In the genomic region with DNA sequence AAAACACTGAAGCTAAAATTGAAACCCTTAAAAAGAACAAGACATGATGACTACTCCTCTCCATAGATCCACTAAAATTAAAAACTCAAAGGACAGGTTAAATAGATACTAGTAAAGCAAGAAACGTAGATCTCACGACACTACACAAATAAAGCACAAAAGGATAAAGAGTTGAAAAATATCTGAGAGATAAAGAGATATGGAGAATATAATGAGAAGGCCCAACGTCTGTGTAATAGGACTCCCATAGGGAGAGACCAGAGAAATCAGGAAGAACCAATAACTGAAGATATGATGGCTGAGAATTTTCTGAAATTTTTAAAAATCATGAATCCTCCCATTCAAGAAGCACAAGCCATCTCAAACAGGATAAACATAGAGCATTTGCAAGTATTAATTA, we compare ENCODE assay signal across 24 cellular contexts. TPM values are rescaled to one million over a fixed set of nuclear protein-coding genes. Genes with fewer than 3 reads are reported as not detected.
DNase-seq lines count a peak whose midpoint lies in the region; ATAC-seq, FAIRE-seq and TF ChIP-seq lines count a peak whose summit lies in the region.
"Had no signal": no experiment of that assay in that cellular context is flagged by ENCODE, and none has a peak within 500 bp of the region (broad histone marks: within the 10 kb centered on the region; RNA-seq: fewer than 3 reads in every experiment).

No MANE protein-coding gene starts in this region.

- no peak overlapping the region for H3K9ac ChIP-seq in astrocyte (ENCODE audit: low read length)
- no peak overlapping the region; the same call in 1 of the 2 replicates for H3K9ac ChIP-seq in iPS-20b (ENCODE audit: low read depth, low read length)
- H3K9ac ChIP-seq: BLaER1 had no signal

- H2AFZ ChIP-seq in astrocyte (ENCODE audit: low read depth, low read length): no peak overlapping the region

- H3K4me1 Mint-ChIP-seq in astrocyte (ENCODE audit: low read depth, unreplicated experiment): no peaks in the 10 kb centered on the region
- peaks cover 34% of the 10 kb centered on the region for H3K4me1 Mint-ChIP-seq in osteocyte (ENCODE audit: unreplicated experiment)
- H3K4me1 Mint-ChIP-seq: CD14-positive monocyte; CD4-positive, alpha-beta memory T cell; CD4-positive, CD25-positive, alpha-beta regulatory T cell; CD8-positive, alpha-beta memory T cell had no signal

- H3K79me2 ChIP-seq in astrocyte (ENCODE audit: insufficient read depth, low read length): peaks cover 19% of the 10 kb centered on the region

- H3K27me3 Mint-ChIP-seq in astrocyte (ENCODE audit: low read depth, unreplicated experiment): no peaks in the 10 kb centered on the region
- no peaks in the 10 kb centered on the region for H3K27me3 Mint-ChIP-seq in osteocyte (ENCODE audit: unreplicated experiment)

- no peaks in the 10 kb centered on the region for H4K20me1 ChIP-seq in astrocyte (ENCODE audit: insufficient read depth, low read length)
- H4K20me1 ChIP-seq: BLaER1 had no signal

- H3K36me3 Mint-ChIP-seq in astrocyte (ENCODE audit: low read depth, unreplicated experiment) (peaks cover 2% of the 10 kb centered on the region), osteocyte (ENCODE audit: unreplicated experiment) (peaks cover 4% of the 10 kb centered on the region)
- H3K36me3 Mint-ChIP-seq: CD14-positive monocyte; CD4-positive, alpha-beta memory T cell; CD4-positive, CD25-positive, alpha-beta regulatory T cell; CD8-positive, alpha-beta memory T cell had no signal

- no peak for FAIRE-seq in astrocyte (lab: Jason Lieb, UNC)
- FAIRE-seq: A204.1, G401.6, GM12891, GM19239 had no signal

- H3K4me1 ChIP-seq in HEK293 (ENCODE audit: control insufficient read depth, insufficient read depth, low read length) (no peaks in the 10 kb centered on the region), astrocyte (ENCODE audit: insufficient read depth, low read length) (peaks cover 18% of the 10 kb centered on the region), iPS-20b (ENCODE audit: insufficient read depth, low read length) (peaks cover 26% of the 10 kb centered on the region)
- H3K4me1 ChIP-seq: BE2C had no signal

- H3K4me3 Mint-ChIP-seq in astrocyte (ENCODE audit: unreplicated experiment): peak overlapping the region; percentile 1
- no peak overlapping the region for H3K4me3 Mint-ChIP-seq in osteocyte (ENCODE audit: unreplicated experiment)
- H3K4me3 Mint-ChIP-seq: CD14-positive monocyte; CD4-positive, alpha-beta memory T cell; CD4-positive, CD25-positive, alpha-beta regulatory T cell; CD8-positive, alpha-beta memory T cell had no signal

- H3K9me3 Mint-ChIP-seq in astrocyte (ENCODE audit: unreplicated experiment): peaks cover 3% of the 10 kb centered on the region
- peaks cover 6% of the 10 kb centered on the region for H3K9me3 Mint-ChIP-seq in osteocyte (ENCODE audit: unreplicated experiment)

- DNase-seq in astrocyte (ENCODE audit: low read depth): no peak
- DNase-seq in osteocyte (ENCODE audit: extremely low spot score, unreplicated experiment): no peak
- DNase-seq in NCI-H524 (lab: John Stamatoyannopoulos, UW): no peak
- no peak for DNase-seq in NCI-H146 treated with DMSO at 0.1 percent for 48 hours (lab: John Stamatoyannopoulos, UW; ENCODE audit: unreplicated experiment)
- DNase-seq: 8988T; ACHN; BE2C; C1 segment of cervical spinal cord; CD4-positive, alpha-beta memory T cell; CD4-positive, CD25-positive, alpha-beta regulatory T cell; CD8-positive, alpha-beta memory T cell; COR-L47; DMS79 treated with DMSO at 0.1 percent for 48 hours had no signal

- H3K27ac Mint-ChIP-seq in astrocyte (ENCODE audit: unreplicated experiment): no peak overlapping the region
- H3K27ac Mint-ChIP-seq in osteocyte (ENCODE audit: unreplicated experiment): peak overlapping the region; percentile 69
- H3K27ac Mint-ChIP-seq: CD14-positive monocyte; CD4-positive, alpha-beta memory T cell; CD4-positive, CD25-positive, alpha-beta regulatory T cell; CD8-positive, alpha-beta memory T cell had no signal

- no peaks in the 10 kb centered on the region for H3K9me3 ChIP-seq in HEK293 (ENCODE audit: control insufficient read depth, insufficient read depth, low read depth, low read length)
- H3K9me3 ChIP-seq in astrocyte (ENCODE audit: insufficient read depth, low read depth, low read length): no peaks in the 10 kb centered on the region
- H3K9me3 ChIP-seq in iPS-20b (ENCODE audit: insufficient read depth, low read depth, low read length): peaks cover 9% of the 10 kb centered on the region
- H3K9me3 ChIP-seq: BE2C had no signal

- H3K4me3 ChIP-seq in HEK293 (ENCODE audit: low read depth, low read length) (no peak overlapping the region), astrocyte (ENCODE audit: insufficient read depth, low read depth, low read length) (no peak overlapping the region), iPS-20b (ENCODE audit: low read length) (0 out of 2 replicates have a peak overlapping the region, but pooled peaks have one; percentile 25)
- H3K4me3 ChIP-seq: BLaER1 had no signal

- H3K36me3 ChIP-seq in HEK293 (ENCODE audit: control insufficient read depth in 2 of 2, insufficient read depth in 1 of 2, low read length in 2 of 2): no peaks in the 10 kb centered on the region
- H3K36me3 ChIP-seq in astrocyte (ENCODE audit: insufficient read depth, low read length): no peaks in the 10 kb centered on the region
- H3K36me3 ChIP-seq in iPS-20b (ENCODE audit: insufficient read depth, low read depth, low read length): no peaks in the 10 kb centered on the region
- H3K36me3 ChIP-seq: BE2C, BLaER1 had no signal

- CTCF ChIA-PET in HEK293 (lab: Yijun Ruan, JAX): no interaction called here

- H3K4me2 ChIP-seq in astrocyte (ENCODE audit: low read length): no peak overlapping the region

- POLR2A ChIA-PET in HEK293 (lab: Yijun Ruan, JAX): no interaction called here

- H3K27ac ChIP-seq in HEK293 (ENCODE audit: extremely low read depth, low read depth, low read length) (no peak overlapping the region), astrocyte (ENCODE audit: low read depth, low read length) (no peak overlapping the region), iPS-20b (ENCODE audit: low read length) (no peak overlapping the region)
- H3K27ac ChIP-seq: BLaER1 had no signal

- H3K27me3 ChIP-seq in astrocyte (ENCODE audit: insufficient read depth, low read length) (no peaks in the 10 kb centered on the region), iPS-20b (ENCODE audit: insufficient read depth, low read length) (no peaks in the 10 kb centered on the region)
- H3K27me3 ChIP-seq: BE2C, BLaER1 had no signal

- no peak for ATAC-seq in GM19395 (IDR thresholded peaks at IDR 0.05; ENCODE audit: unreplicated experiment)
- no peak for ATAC-seq in HG03354 (IDR thresholded peaks at IDR 0.05; ENCODE audit: poor library complexity, severe bottlenecking, unreplicated experiment)

- TF ChIP-seq CTCF in HEK293 (tag by site-specific recombination; IDR thresholded peaks at IDR 0.05) (no peak), astrocyte (IDR thresholded peaks at IDR 0.05; ENCODE audit: insufficient read depth, low read depth, low read length) (no peak), osteocyte (IDR thresholded peaks at IDR 0.05) (no peak)

TF ChIP-seq in HEK293, 187 proteins besides CTCF, POLR2A, EP300 and RAD21:
- TF ChIP-seq, protein P1, sequence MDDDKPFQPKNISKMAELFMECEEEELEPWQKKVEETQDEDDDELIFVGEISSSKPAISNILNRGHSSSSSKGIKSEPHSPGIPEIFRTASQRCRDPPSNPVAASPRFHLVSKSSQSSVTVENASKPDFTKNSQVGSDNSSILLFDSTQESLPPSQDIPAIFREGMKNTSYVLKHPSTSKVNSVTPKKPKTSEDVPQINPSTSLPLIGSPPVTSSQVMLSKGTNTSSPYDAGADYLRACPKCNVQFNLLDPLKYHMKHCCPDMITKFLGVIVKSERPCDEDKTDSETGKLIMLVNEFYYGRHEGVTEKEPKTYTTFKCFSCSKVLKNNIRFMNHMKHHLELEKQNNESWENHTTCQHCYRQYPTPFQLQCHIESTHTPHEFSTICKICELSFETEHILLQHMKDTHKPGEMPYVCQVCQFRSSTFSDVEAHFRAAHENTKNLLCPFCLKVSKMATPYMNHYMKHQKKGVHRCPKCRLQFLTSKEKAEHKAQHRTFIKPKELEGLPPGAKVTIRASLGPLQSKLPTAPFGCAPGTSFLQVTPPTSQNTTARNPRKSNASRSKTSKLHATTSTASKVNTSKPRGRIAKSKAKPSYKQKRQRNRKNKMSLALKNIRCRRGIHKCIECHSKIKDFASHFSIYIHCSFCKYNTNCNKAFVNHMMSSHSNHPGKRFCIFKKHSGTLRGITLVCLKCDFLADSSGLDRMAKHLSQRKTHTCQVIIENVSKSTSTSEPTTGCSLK (tag by site-specific recombination; IDR thresholded peaks at IDR 0.05): no peak
- TF ChIP-seq ZNF133 (tag by site-specific recombination; IDR thresholded peaks at IDR 0.05): peak; percentile 98

RNA-seq across cellular contexts. Expression of a gene that starts 45.6 kb away (rescaled TPM):
- 84.4 and 101 TPM in 2 replicates for total RNA-seq in astrocyte
- 24.7 and 25.2 TPM in 2 replicates for total RNA-seq in osteocyte
- total RNA-seq: A673; CD4-positive, alpha-beta memory T cell; CD8-positive, alpha-beta memory T cell had no signal
